Comparison of ENCODE assay signal across 15 cellular contexts in the genomic region with DNA sequence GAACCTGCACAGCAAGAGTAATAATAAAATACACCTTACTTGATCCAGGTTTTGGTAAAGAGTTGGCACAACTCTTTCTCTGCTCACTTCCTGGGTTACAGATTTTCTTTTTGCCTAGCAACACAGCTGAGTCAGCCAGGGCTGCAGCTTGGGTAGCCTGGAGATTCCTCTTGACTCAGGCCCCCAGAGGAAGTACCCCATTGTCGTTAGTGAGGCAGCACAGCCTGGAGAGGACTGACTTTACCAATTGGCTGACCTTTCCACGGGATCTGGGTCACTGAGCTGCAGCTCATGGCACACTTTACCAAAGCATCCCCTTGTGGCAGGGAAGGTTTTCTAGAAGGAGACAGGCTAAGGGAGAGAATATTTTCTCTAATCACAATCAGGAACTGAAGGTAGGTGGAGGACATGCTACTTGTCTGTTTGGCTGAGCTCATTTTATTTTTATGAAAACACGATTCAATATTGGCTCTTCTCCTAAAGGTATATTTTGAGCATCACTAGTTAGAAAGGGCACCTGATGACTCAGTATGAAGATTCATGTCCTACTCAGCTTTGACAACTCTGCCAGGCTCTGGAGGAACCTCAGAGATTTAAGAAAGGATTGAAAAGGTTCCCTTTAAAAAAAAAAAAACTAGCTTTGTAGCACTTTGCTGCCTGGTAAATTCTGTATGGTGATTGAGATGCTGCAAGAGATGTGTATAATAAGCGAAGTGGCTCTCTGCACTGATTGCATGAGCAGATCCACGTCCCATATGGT.
A peak's percentile ranks its signal among the peaks of the same experiment; 100 is the strongest.
DNase-seq lines count a peak whose midpoint lies in the region; ATAC-seq and TF ChIP-seq lines count a peak whose summit lies in the region.
"Had no signal": no experiment of that assay in that cellular context is flagged by ENCODE, and none has a peak within 500 bp of the region (broad histone marks: within the 10 kb centered on the region; RNA-seq: fewer than 3 reads in every experiment).

No MANE protein-coding gene starts in this region.

- DNase-seq in EL (peak; percentile 36), MG63 (peak; percentile 69), endodermal cell (peak; percentile 66), progenitor cell of endocrine pancreas (ENCODE audit: low spot score, unreplicated experiment) (no peak), HuH-7.5 (ENCODE audit: low spot score) (no peak)
- DNase-seq in activated CD4-positive, alpha-beta T cell treated with anti-CD3 and anti-CD28 coated beads, Interleukin-2, amount 50 U/mL, for 1 hour: no peak
- no peak for DNase-seq in activated CD4-positive, alpha-beta T cell treated with anti-CD3 and anti-CD28 coated beads for 1 hour
- DNase-seq: activated T-cell treated with anti-CD3 and anti-CD28 coated beads, Interleukin-2, amount 50 U/mL, for 48 hours; dermis blood vessel endothelial cell; NCI-H1105; NCI-H446 treated with DMSO at 0.1 percent for 48 hours; PC-9; posterior cingulate gyrus; T-cell had no signal

- H3K4me1 ChIP-seq in endodermal cell (ENCODE audit: control insufficient read depth, insufficient read depth, low read length): no peaks in the 10 kb centered on the region

- no peak overlapping the region for H3K4me3 Mint-ChIP-seq in endodermal cell
- no peak overlapping the region for H3K4me3 Mint-ChIP-seq in progenitor cell of endocrine pancreas (ENCODE audit: low read depth)
- H3K4me3 Mint-ChIP-seq: T-cell had no signal

- TF ChIP-seq CTCF in endodermal cell (conservative IDR thresholded peaks at IDR 0.05) (peak; percentile 13), progenitor cell of endocrine pancreas (IDR thresholded peaks at IDR 0.05; ENCODE audit: unreplicated experiment) (no peak)

- H3K27me3 Mint-ChIP-seq in endodermal cell (ENCODE audit: insufficient read depth): peaks cover 8% of the 10 kb centered on the region
- peaks cover 5% of the 10 kb centered on the region for H3K27me3 Mint-ChIP-seq in progenitor cell of endocrine pancreas

- H3K4me3 ChIP-seq in MG63 (no peak overlapping the region), endodermal cell (ENCODE audit: low read length) (no peak overlapping the region)
- H3K4me3 ChIP-seq: PC-9 had no signal

- H3K9me3 ChIP-seq in MG63: no peaks in the 10 kb centered on the region
- no peaks in the 10 kb centered on the region for H3K9me3 ChIP-seq in endodermal cell (ENCODE audit: control insufficient read depth, low read length)

- no peak for ATAC-seq in HG02759 (IDR thresholded peaks at IDR 0.05; ENCODE audit: unreplicated experiment)
- ATAC-seq: T-cell had no signal

- no peaks in the 10 kb centered on the region for H3K36me3 ChIP-seq in MG63
- no peaks in the 10 kb centered on the region for H3K36me3 ChIP-seq in endodermal cell (ENCODE audit: control insufficient read depth, insufficient read depth, low read length)

- WGBS in endodermal cell (ENCODE audit: insufficient coverage in 1 of 2, insufficient read length in 1 of 2), 2 experiments: 72 to 100% methylated on average over 3 to 5 of the region's 5 CpGs

- H3K9ac ChIP-seq in endodermal cell (ENCODE audit: extremely low read depth, low read length, poor library complexity, severe bottlenecking): no peak overlapping the region

- no peaks in the 10 kb centered on the region for H3K36me3 Mint-ChIP-seq in endodermal cell (ENCODE audit: low read depth)
- H3K36me3 Mint-ChIP-seq in progenitor cell of endocrine pancreas (ENCODE audit: insufficient read depth): no peaks in the 10 kb centered on the region
- H3K36me3 Mint-ChIP-seq: T-cell had no signal

- H3K27me3 ChIP-seq in MG63 (no peaks in the 10 kb centered on the region), endodermal cell (ENCODE audit: control insufficient read depth, insufficient read depth, low read length, poor library complexity, severe bottlenecking) (peaks cover 24% of the 10 kb centered on the region)

- H3K4me1 Mint-ChIP-seq in endodermal cell (peaks cover 12% of the 10 kb centered on the region), progenitor cell of endocrine pancreas (ENCODE audit: low read depth) (no peaks in the 10 kb centered on the region)
- H3K4me1 Mint-ChIP-seq: T-cell had no signal

- H3K27ac Mint-ChIP-seq in endodermal cell: no peak overlapping the region
- peak overlapping the region; percentile 85 for H3K27ac Mint-ChIP-seq in progenitor cell of endocrine pancreas
- H3K27ac Mint-ChIP-seq: T-cell had no signal

- H3K27ac ChIP-seq in endodermal cell (ENCODE audit: low read depth, low read length): no peak overlapping the region
- H3K27ac ChIP-seq: PC-9 had no signal

- H3K9me3 Mint-ChIP-seq in endodermal cell (no peaks in the 10 kb centered on the region), progenitor cell of endocrine pancreas (ENCODE audit: low read depth) (no peaks in the 10 kb centered on the region)
- H3K9me3 Mint-ChIP-seq: T-cell had no signal

Comparison
In these comparisons a context has a peak if more than half of its experiments do, and no peak if none do; other contexts are left out.
1. DNase-seq: peak in EL (single experiment), MG63 (single experiment) and endodermal cell (single experiment); none in progenitor cell of endocrine pancreas (single experiment), activated CD4-positive, alpha-beta T cell treated with anti-CD3 and anti-CD28 coated beads, Interleukin-2, amount 50 U/mL, for 1 hour (single experiment), activated CD4-positive, alpha-beta T cell treated with anti-CD3 and anti-CD28 coated beads for 1 hour (single experiment) and HuH-7.5 (single experiment).